Comparison of ENCODE assay signal across 8 cellular contexts in genomic region chr19:39409886-39410619, GRCh38. TPM values are rescaled to one million over a fixed set of nuclear protein-coding genes. Genes with fewer than 3 reads are reported as not detected.
DNase-seq lines count a peak whose midpoint lies in the region; ATAC-seq and TF ChIP-seq lines count a peak whose summit lies in the region.

No MANE protein-coding gene starts in this region.

- DNase-seq in BJ (ENCODE audit: low read depth) (no peak), GM23248 (peak; percentile 81), Peyer's patch (peak; percentile 77 to 92 (median 86)), germinal center (ENCODE audit: low spot score) (peak; percentile 69), omental fat pad (ENCODE audit: low spot score) (no peak), NCI-H1092 treated with DMSO at 0.1 percent for 48 hours (lab: John Stamatoyannopoulos, UW) (no peak)
- DNase-seq in activated naive CD4-positive, alpha-beta T cell treated with Interleukin-2 at 50 U/mL for 16 hours: peak; percentile 65

- peaks cover 10% of the 10 kb centered on the region for H3K36me3 ChIP-seq in BJ (ENCODE audit: control insufficient read depth, insufficient read depth, low read length)
- H3K36me3 ChIP-seq in GM23248 (ENCODE audit: low read depth): peaks cover 11% of the 10 kb centered on the region; the same call in 1 of the 2 replicates
- peaks cover 0 to 20% (median 4%) of the 10 kb centered on the region in 3 donors for H3K36me3 ChIP-seq in Peyer's patch

- H3K27me3 ChIP-seq in BJ (ENCODE audit: control insufficient read depth, insufficient read depth, low read length): no peaks in the 10 kb centered on the region
- H3K27me3 ChIP-seq in GM23248 (replicated peaks; ENCODE audit: insufficient read depth): no peaks in the 10 kb centered on the region
- no peaks in the 10 kb centered on the region for H3K27me3 ChIP-seq in Peyer's patch

- H3K4me2 ChIP-seq in GM23248 (ENCODE audit: unreplicated experiment): peak overlapping the region; percentile 94

- H4K20me1 ChIP-seq in GM23248 (ENCODE audit: insufficient read depth): no peaks in the 10 kb centered on the region

- peak; percentile 5 for ATAC-seq in omental fat pad (ENCODE audit: low FRiP score)
- no peak for ATAC-seq in GM19395 (IDR thresholded peaks at IDR 0.05; ENCODE audit: unreplicated experiment)

- H3K27ac ChIP-seq in GM23248: peak overlapping the region; percentile 96
- peak overlapping the region; percentile 98 to 100 (median 100) for H3K27ac ChIP-seq in Peyer's patch

- POLR2A ChIA-PET in BJ (lab: Charles Lee): interaction anchor here (1.0 kb wide), 1 partner anchor 12 kb away, joined by 3 read pairs; no protein-coding TSS in a partner anchor

- H3K4me1 ChIP-seq in GM23248 (ENCODE audit: insufficient read depth) (peaks cover 22% of the 10 kb centered on the region), Peyer's patch (peaks cover 0 to 43% (median 24%) of the 10 kb centered on the region in 4 donors)

- H3K4me3 ChIP-seq in BJ (ENCODE audit: low read depth, low read length): peak overlapping the region; percentile 86
- peak overlapping the region; percentile 87 for H3K4me3 ChIP-seq in GM23248
- peak overlapping the region; percentile 78 to 96 (median 92) for H3K4me3 ChIP-seq in Peyer's patch

- peak; percentile 52 to 71 for TF ChIP-seq POLR2A in Peyer's patch (IDR thresholded peaks at IDR 0.05)

- H3K9me3 ChIP-seq in GM23248 (ENCODE audit: low read depth) (no peaks in the 10 kb centered on the region), Peyer's patch (no peaks in the 10 kb centered on the region)

- H3F3A ChIP-seq in GM23248 (ENCODE audit: insufficient read depth): peaks cover 29% of the 10 kb centered on the region

- TF ChIP-seq CTCF in BJ (IDR thresholded peaks at IDR 0.05; ENCODE audit: insufficient read depth, low read depth, low read length) (0 out of 2 replicates have a peak, but pooled peaks have one; percentile 13), Peyer's patch (IDR thresholded peaks at IDR 0.05) (peak in 2 of 6 experiments; percentile 17), omental fat pad (IDR thresholded peaks at IDR 0.05) (no peak)

- in situ Hi-C loops in GM23248 (cut with MboI): no loop called here

- WGBS in GM23248 (ENCODE audit: low coverage in 1 of 2, low lambda C conversion rate in 2 of 2, missing lambda C conversion rate in 2 of 2), 2 experiments: 4% methylated on average over 17 to 22 of the region's 39 CpGs

- peak overlapping the region; percentile 97 for H3K9ac ChIP-seq in GM23248

- CTCF ChIA-PET in BJ (lab: Yijun Ruan, JAX): interaction anchor here (0.6 to 3.7 kb wide), 2 partner anchors 13 to 64 kb away, joined by 3 to 48 read pairs; no protein-coding TSS in a partner anchor

- H3K9me2 ChIP-seq in GM23248 (ENCODE audit: insufficient read depth): no peaks in the 10 kb centered on the region

- peaks cover 45% of the 10 kb centered on the region for H3K79me2 ChIP-seq in GM23248 (ENCODE audit: insufficient read depth)

- no peak overlapping the region for H2AFZ ChIP-seq in GM23248

RNA-seq across cellular contexts. Expression of gene PLEKHG2, which starts 2.4 kb away (rescaled TPM):
- polyA plus RNA-seq in BJ (2011; rRNA removed) (12.5 and 20.6 TPM in 2 replicates), GM23248 (2016; fragmentation: Nextera tagmentation; extraction: Ambion mirVana) (12.2 and 13.5 TPM in 2 replicates)
- 27.0 and 28.9 TPM in 2 replicates for polyA minus RNA-seq in BJ (2011; rRNA and poly(A)+ RNA removed)
- total RNA-seq in GM23248 (2014; rRNA removed; shearing (Covaris generic)): 12.0 and 17.5 TPM in 2 replicates
- total RNA-seq in Peyer's patch (10 to 100 TPM in 3 of 4 donors, 1 to 10 TPM in 1; 7.7 to 42.1 (median 16.1) TPM), omental fat pad (10 to 100 TPM; 16.5 to 35.3 (median 21.4) TPM)

RNA-seq across cellular contexts. Expression of gene ZFP36, which starts 3.4 kb away (rescaled TPM):
- polyA plus RNA-seq in BJ (2011; rRNA removed): 4.8 and 9.5 TPM in 2 replicates
- polyA minus RNA-seq in BJ (2011; rRNA and poly(A)+ RNA removed): 5.1 and 11.0 TPM in 2 replicates
- 7.0 and 13.9 TPM in 2 replicates for total RNA-seq in GM23248 (2014; rRNA removed; shearing (Covaris generic))
- 86.2 and 86.6 TPM in 2 replicates for polyA plus RNA-seq in GM23248 (2016; fragmentation: Nextera tagmentation; extraction: Ambion mirVana)
- total RNA-seq in Peyer's patch: 100 to 1,000 TPM; 183 to 682 (median 309) TPM
- total RNA-seq in omental fat pad: 100 to 1,000 TPM; 323 to 827 (median 509) TPM

RNA-seq across cellular contexts. Expression of gene MED29, which starts 18.9 kb away (rescaled TPM):
- polyA plus RNA-seq in BJ (2011; rRNA removed) (28.5 and 36.6 TPM in 2 replicates), GM23248 (2016; fragmentation: Nextera tagmentation; extraction: Ambion mirVana) (34.9 and 39.2 TPM in 2 replicates)
- polyA minus RNA-seq in BJ (2011; rRNA and poly(A)+ RNA removed): 19.2 and 30.1 TPM in 2 replicates
- total RNA-seq in GM23248 (2014; rRNA removed; shearing (Covaris generic)): 27.7 and 29.6 TPM in 2 replicates
- total RNA-seq in Peyer's patch (10 to 100 TPM; 25.4 to 52.8 (median 41.0) TPM), omental fat pad (10 to 100 TPM; 24.5 to 41.3 (median 32.5) TPM)

RNA-seq across cellular contexts. Expression of gene PAF1, which starts 19.1 kb away (rescaled TPM):
- polyA plus RNA-seq in BJ (2011; rRNA removed) (50.2 and 51.8 TPM in 2 replicates), GM23248 (2016; fragmentation: Nextera tagmentation; extraction: Ambion mirVana) (44.2 and 44.5 TPM in 2 replicates)
- polyA minus RNA-seq in BJ (2011; rRNA and poly(A)+ RNA removed): 30.1 and 41.0 TPM in 2 replicates
- total RNA-seq in GM23248 (2014; rRNA removed; shearing (Covaris generic)): 45.3 and 51.2 TPM in 2 replicates
- total RNA-seq in Peyer's patch (10 to 100 TPM; 22.2 to 47.3 (median 37.7) TPM), omental fat pad (10 to 100 TPM; 29.2 to 60.3 (median 53.3) TPM)

RNA-seq across cellular contexts. Expression of gene RPS16, which starts 25.7 kb away (rescaled TPM):
- polyA plus RNA-seq in BJ (2011; rRNA removed) (2,401 and 2,896 TPM in 2 replicates), GM23248 (2016; fragmentation: Nextera tagmentation; extraction: Ambion mirVana) (542 and 556 TPM in 2 replicates)
- 1,392 and 2,311 TPM in 2 replicates for polyA minus RNA-seq in BJ (2011; rRNA and poly(A)+ RNA removed)
- total RNA-seq in GM23248 (2014; rRNA removed; shearing (Covaris generic)): 91.2 and 136 TPM in 2 replicates
- total RNA-seq in Peyer's patch (1,000 to 10,000 TPM in 1 of 4 donors, 100 to 1,000 TPM in 3; 443 to 1,406 (median 686) TPM), omental fat pad (1,000 to 10,000 TPM; 1,153 to 1,681 (median 1,338) TPM)

Comparison
In these comparisons a context has a peak if more than half of its experiments do, and no peak if none do; other contexts are left out.
1. DNase-seq: peak in GM23248 (single experiment), Peyer's patch (3 of 3), activated naive CD4-positive, alpha-beta T cell treated with Interleukin-2 at 50 U/mL for 16 hours (single experiment) and germinal center (single experiment); none in BJ (single experiment), omental fat pad (single experiment) and NCI-H1092 treated with DMSO at 0.1 percent for 48 hours (single experiment).
2. RNA of gene ZFP36, which starts 3.4 kb away (total RNA-seq): 323 to 827 TPM in omental fat pad and 183 to 682 TPM in Peyer's patch; 7.0 to 13.9 TPM in GM23248; every median in the first group is over 10 times any median in the second.
3. Peak in every context shown above with its lines, with median percentiles within 50 percentile points of each other: H3K4me3 ChIP-seq.